14 cellular contexts compared by ENCODE assay signal in the genomic region with DNA sequence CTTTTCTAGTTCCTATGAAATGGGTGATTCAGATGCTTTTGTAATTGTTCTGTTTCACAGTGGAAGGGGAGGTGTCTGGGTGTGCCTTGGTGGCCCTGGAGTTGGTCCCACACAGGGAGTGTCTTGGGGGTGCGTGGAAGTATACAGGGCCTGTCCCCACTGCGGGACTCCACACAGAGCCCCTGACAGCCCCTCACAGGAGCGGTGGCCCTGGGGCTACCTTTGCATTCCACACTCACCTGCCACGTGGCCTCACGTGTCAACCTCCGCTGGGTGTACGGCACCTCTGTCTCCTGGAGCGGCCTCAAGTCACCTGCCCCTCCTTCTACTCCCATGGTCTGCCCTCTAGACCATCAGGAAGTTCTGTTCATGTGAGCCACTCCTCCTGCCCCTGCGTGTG. TPM values are rescaled to one million over a fixed set of nuclear protein-coding genes. Genes with fewer than 3 reads are reported as not detected.
A peak's percentile ranks its signal among the peaks of the same experiment; 100 is the strongest.
DNase-seq lines count a peak whose midpoint lies in the region; ATAC-seq, FAIRE-seq and TF ChIP-seq lines count a peak whose summit lies in the region.
"Had no signal": no experiment of that assay in that cellular context is flagged by ENCODE, and none has a peak within 500 bp of the region (broad histone marks: within the 10 kb centered on the region; RNA-seq: fewer than 3 reads in every experiment).

No MANE protein-coding gene starts in this region.

- no peak for ATAC-seq in CD8-positive, alpha-beta T cell
- ATAC-seq in WTC11: no peak
- no peak for ATAC-seq in HG02870 (IDR thresholded peaks at IDR 0.05; ENCODE audit: unreplicated experiment)
- ATAC-seq: activated CD4-positive, alpha-beta T cell treated with anti-CD3 and anti-CD28 coated beads for 36 hours; SK-N-SH treated with all-trans-retinoic acid at 6 μM for 48 hours had no signal

- CTCF ChIA-PET in CD8-positive, alpha-beta T cell (lab: Charles Lee): interaction anchor here (1.0 kb wide), 1 partner anchor 39 kb away, joined by 5 read pairs; no protein-coding TSS in a partner anchor
- CTCF ChIA-PET in WTC11 (lab: Charles Lee): no interaction called here

- no peak overlapping the region for H2AFZ ChIP-seq in keratinocyte (ENCODE audit: control insufficient read depth, low read length)

- peak overlapping the region; percentile 58 for H3K9ac ChIP-seq in keratinocyte (ENCODE audit: control insufficient read depth, extremely low read depth, insufficient read depth, low read length)

- no peaks in the 10 kb centered on the region for H3K36me3 ChIP-seq in CD8-positive, alpha-beta T cell (ENCODE audit: insufficient read depth, low read length)
- peaks cover 0 to 5% of the 10 kb centered on the region in 2 experiments for H3K36me3 ChIP-seq in keratinocyte (ENCODE audit: control insufficient read depth in 2 of 2, extremely low read depth in 1 of 2, insufficient read depth in 2 of 2, low read length in 2 of 2)
- H3K36me3 ChIP-seq in sigmoid colon: no peaks in the 10 kb centered on the region

- H3K4me3 ChIP-seq in CD8-positive, alpha-beta T cell (ENCODE audit: low read depth, low read length): no peak overlapping the region
- H3K4me3 ChIP-seq in keratinocyte (ENCODE audit: control insufficient read depth in 2 of 3, extremely low read depth in 1 of 3, insufficient read depth in 2 of 3, low read depth in 1 of 3, low read length in 3 of 3) (peak overlapping the region in 1 of 3 experiments; percentile 27), sigmoid colon (no peak overlapping the region)

- H3K27me3 Mint-ChIP-seq in CD8-positive, alpha-beta T cell (ENCODE audit: low read depth): no peaks in the 10 kb centered on the region
- no peaks in the 10 kb centered on the region; the same call in 1 of the 2 replicates for H3K27me3 Mint-ChIP-seq in WTC11 (ENCODE audit: low read depth)
- H3K27me3 Mint-ChIP-seq: activated CD4-positive, alpha-beta T cell treated with anti-CD3 and anti-CD28 coated beads for 36 hours had no signal

- no peak for TF ChIP-seq POLR2A in sigmoid colon (IDR thresholded peaks at IDR 0.05)

- H3K4me3 Mint-ChIP-seq in CD8-positive, alpha-beta T cell: no peak overlapping the region
- H3K4me3 Mint-ChIP-seq in WTC11: no peak overlapping the region
- H3K4me3 Mint-ChIP-seq: activated CD4-positive, alpha-beta T cell treated with anti-CD3 and anti-CD28 coated beads for 36 hours had no signal

- intact Hi-C loops in CD8-positive, alpha-beta T cell (cut with DNase I, micrococcal nuclease): loop anchor here in 1 of 2 experiments (10.0 kb wide), 1 partner anchor 409 kb away; no protein-coding TSS in a partner anchor
- intact Hi-C loops in sigmoid colon (cut with DNase I): no loop called here

- no peak for TF ChIP-seq EP300 in sigmoid colon (IDR thresholded peaks at IDR 0.05)

- H3K27me3 ChIP-seq in CD8-positive, alpha-beta T cell (ENCODE audit: insufficient read depth, low read length): no peaks in the 10 kb centered on the region
- no peaks in the 10 kb centered on the region for H3K27me3 ChIP-seq in keratinocyte (ENCODE audit: control insufficient read depth, extremely low read depth, insufficient read depth, low read length)
- no peaks in the 10 kb centered on the region for H3K27me3 ChIP-seq in sigmoid colon

- no peaks in the 10 kb centered on the region for H3K79me2 ChIP-seq in keratinocyte (ENCODE audit: control insufficient read depth, insufficient read depth, low read length)

- H4K20me1 ChIP-seq in keratinocyte (ENCODE audit: control insufficient read depth, extremely low read depth, insufficient read depth, low read length): no peaks in the 10 kb centered on the region

- peak overlapping the region; percentile 65 for H3K27ac Mint-ChIP-seq in CD8-positive, alpha-beta T cell
- peak overlapping the region; percentile 84; the same call in 1 of the 2 replicates for H3K27ac Mint-ChIP-seq in WTC11
- H3K27ac Mint-ChIP-seq: activated CD4-positive, alpha-beta T cell treated with anti-CD3 and anti-CD28 coated beads for 36 hours had no signal

- no peaks in the 10 kb centered on the region for H3K9me3 Mint-ChIP-seq in CD8-positive, alpha-beta T cell
- no peaks in the 10 kb centered on the region for H3K9me3 Mint-ChIP-seq in WTC11

- FAIRE-seq in keratinocyte (lab: Jason Lieb, UNC): no peak

- H3K9me3 ChIP-seq in CD8-positive, alpha-beta T cell (ENCODE audit: low read length): no peaks in the 10 kb centered on the region
- H3K9me3 ChIP-seq in keratinocyte (ENCODE audit: control insufficient read depth, low read depth, low read length): no peaks in the 10 kb centered on the region
- H3K9me3 ChIP-seq in sigmoid colon: no peaks in the 10 kb centered on the region

- peaks cover 20% of the 10 kb centered on the region for H3K4me1 ChIP-seq in CD8-positive, alpha-beta T cell (ENCODE audit: insufficient read depth, low read length)
- H3K4me1 ChIP-seq in keratinocyte (ENCODE audit: control insufficient read depth, extremely low read depth, insufficient read depth, low read length) (peaks cover 34% of the 10 kb centered on the region), sigmoid colon (peaks cover 0 to 32% (median 27%) of the 10 kb centered on the region in 4 donors)

- H3K4me1 Mint-ChIP-seq in CD8-positive, alpha-beta T cell (ENCODE audit: low read depth): peaks cover 40% of the 10 kb centered on the region
- H3K4me1 Mint-ChIP-seq in WTC11: peaks cover 16% of the 10 kb centered on the region

- no peak for DNase-seq in CD8-positive, alpha-beta T cell
- DNase-seq in WTC11 (ENCODE audit: low spot score): no peak
- DNase-seq in keratinocyte (ENCODE audit: low read depth, low spot score): no peak
- DNase-seq in sigmoid colon: no peak
- no peak for DNase-seq in NCI-H2081 treated with DMSO at 0.1 percent for 48 hours (lab: John Stamatoyannopoulos, UW)
- no peak for DNase-seq in NCI-H524 (lab: John Stamatoyannopoulos, UW)
- no peak for DNase-seq in NCI-H446 treated with DMSO at 0.1 percent for 48 hours (lab: John Stamatoyannopoulos, UW)
- DNase-seq: activated CD4-positive, alpha-beta T cell treated with anti-CD3 and anti-CD28 coated beads for 36 hours; activated naive CD4-positive, alpha-beta T cell; cortex of kidney; NCI-H524 treated with DMSO at 0.1 percent for 48 hours; stimulated activated CD4-positive, alpha-beta T cell treated with anti-CD3 and anti-CD28 coated beads, Interleukin-12 subunit alpha, Interleukin-12 subunit beta, amount 100 ng/mL, for 4 hours had no signal

- H3K4me2 ChIP-seq in keratinocyte (ENCODE audit: control insufficient read depth, extremely low read depth, insufficient read depth, low read depth, low read length): peak overlapping the region; percentile 24

- dilution Hi-C loops in keratinocyte (cut with MboI; ENCODE audit: extremely low pct_ligation_motif_present, low sequenced_read_pairs): no loop called here

- peaks cover 10% of the 10 kb centered on the region for H3K36me3 Mint-ChIP-seq in CD8-positive, alpha-beta T cell
- H3K36me3 Mint-ChIP-seq in WTC11: 0 out of 2 replicates have a peak, but pooled peaks cover 2% of the 10 kb centered on the region

- no peaks in the 10 kb centered on the region for H3K9me1 ChIP-seq in keratinocyte (ENCODE audit: control insufficient read depth, extremely low read depth, insufficient read depth, low read length)

- POLR2A ChIA-PET in CD8-positive, alpha-beta T cell (lab: Charles Lee): no interaction called here
- POLR2A ChIA-PET in WTC11 (lab: Charles Lee): no interaction called here

- no peak overlapping the region for H3K27ac ChIP-seq in CD8-positive, alpha-beta T cell (ENCODE audit: low read depth, low read length)
- peak overlapping the region; percentile 73 for H3K27ac ChIP-seq in keratinocyte (ENCODE audit: control insufficient read depth, insufficient read depth, low read length)
- peak overlapping the region; percentile 89 to 93 (median 92) for H3K27ac ChIP-seq in sigmoid colon

- 91% methylated on average over 9 of the region's 9 CpGs for WGBS in sigmoid colon, 2 donors

- no peak for TF ChIP-seq CTCF in CD8-positive, alpha-beta T cell (IDR thresholded peaks at IDR 0.05)
- TF ChIP-seq CTCF in WTC11 (IDR thresholded peaks at IDR 0.05): no peak
- no peak for TF ChIP-seq CTCF in keratinocyte (optimal IDR thresholded peaks at IDR 0.05 in 1 of 3, IDR thresholded peaks at IDR 0.05 in 1 of 3, conservative IDR thresholded peaks at IDR 0.05 in 1 of 3; ENCODE audit: extremely low read depth in 1 of 3, insufficient read depth in 2 of 3, low read length in 3 of 3)
- no peak for TF ChIP-seq CTCF in sigmoid colon (IDR thresholded peaks at IDR 0.05)

RNA-seq across cellular contexts. Expression of gene FAAP20, which starts 58.7 kb away (rescaled TPM):
- total RNA-seq in CD8-positive, alpha-beta T cell: 10 to 100 TPM; 53.6 to 61.1 TPM
- total RNA-seq in WTC11 (2021) (133 to 151 TPM (median 150 TPM) in 3 replicates), sigmoid colon (10 to 100 TPM; 33.8 to 49.5 (median 39.6) TPM)
- polyA plus RNA-seq in keratinocyte (7.3 to 13.7 TPM (median 8.9 TPM) in 3 replicates), sigmoid colon (10 to 100 TPM; 28.4 to 58.0 (median 56.5) TPM)
- 4.0 TPM for polyA plus RNA-seq in keratinocyte (2011; ENCODE audit: low read depth)
- 5.3 and 17.8 TPM in 2 replicates for polyA plus RNA-seq in keratinocyte (2011; cell fraction: cytosol; rRNA removed)
- polyA plus RNA-seq in keratinocyte (2011; cell fraction: nucleus; rRNA removed): 8.9 and 13.7 TPM in 2 replicates
- polyA plus RNA-seq in keratinocyte (2012; ENCODE audit: low replicate concordance): 17.9 and 25.7 TPM in 2 replicates
- polyA minus RNA-seq in keratinocyte: 2.7 to 3.6 TPM (median 3.0 TPM) in 3 replicates
- polyA minus RNA-seq in keratinocyte (2011; cell fraction: cytosol; rRNA and poly(A)+ RNA removed): 10.6 TPM
- 3.6 and 4.6 TPM in 2 replicates for polyA minus RNA-seq in keratinocyte (2011; cell fraction: nucleus; rRNA and poly(A)+ RNA removed)
